21 cellular contexts compared by ENCODE assay signal in genomic region chr19:8490873-8491272, GRCh38. TPM values are rescaled to one million over a fixed set of nuclear protein-coding genes. Genes with fewer than 3 reads are reported as not detected.
A peak's percentile ranks its signal among the peaks of the same experiment; 100 is the strongest.
DNase-seq lines count a peak whose midpoint lies in the region; ATAC-seq and TF ChIP-seq lines count a peak whose summit lies in the region.
"Had no signal": no experiment of that assay in that cellular context is flagged by ENCODE, and none has a peak within 500 bp of the region (broad histone marks: within the 10 kb centered on the region; RNA-seq: fewer than 3 reads in every experiment).

No MANE protein-coding gene starts in this region.

- CTCF ChIA-PET in SK-N-SH (lab: Yijun Ruan, JAX): interaction anchor here (0.9 to 2.4 kb wide), 2 partner anchors 9 to 137 kb away, joined by 3 to 9 read pairs; no protein-coding TSS in a partner anchor

- H3K9me3 Mint-ChIP-seq in natural killer cell (no peaks in the 10 kb centered on the region), endodermal cell (no peaks in the 10 kb centered on the region)
- H3K9me3 Mint-ChIP-seq in natural killer cell treated with Interleukin-12 subunit alpha and Interleukin-12 subunit beta and Interleukin-15 and Interleukin-18, amount 100 ng/mL, for 72 hours: no peaks in the 10 kb centered on the region
- H3K9me3 Mint-ChIP-seq: stimulated activated naive CD8-positive, alpha-beta T cell treated with anti-CD3 and anti-CD28 coated beads, Interleukin-15, Interleukin-2, amounts not matched to agents 100 ng/mL and 50 ng/mL, for 24 hours had no signal

- 98% methylated on average over 10 of the region's 12 CpGs for WGBS in SK-N-SH (ENCODE audit: low lambda C conversion rate)
- WGBS in endodermal cell (ENCODE audit: insufficient coverage in 1 of 2, insufficient read length in 1 of 2), 2 experiments: 80 to 96% methylated on average over 2 to 12 of the region's 12 CpGs

- H3K27me3 Mint-ChIP-seq in natural killer cell (ENCODE audit: low read depth in 2 of 2) (no peaks in the 10 kb centered on the region), endodermal cell (ENCODE audit: insufficient read depth) (no peaks in the 10 kb centered on the region)
- H3K27me3 Mint-ChIP-seq in natural killer cell treated with Interleukin-12 subunit alpha and Interleukin-12 subunit beta and Interleukin-15 and Interleukin-18, amount 100 ng/mL, for 72 hours: no peaks in the 10 kb centered on the region
- H3K27me3 Mint-ChIP-seq: stimulated activated naive CD8-positive, alpha-beta T cell treated with anti-CD3 and anti-CD28 coated beads, Interleukin-15, Interleukin-2, amounts not matched to agents 100 ng/mL and 50 ng/mL, for 24 hours had no signal

- peak; percentile 6; the same call in 1 of the 3 replicates for ATAC-seq in SK-N-SH treated with all-trans-retinoic acid at 6 μM for 48 hours
- ATAC-seq in natural killer cell: no peak
- ATAC-seq in natural killer cell treated with Interleukin-12 subunit alpha and Interleukin-12 subunit beta and Interleukin-15 and Interleukin-18, amount 100 ng/mL, for 72 hours: no peak
- no peak for ATAC-seq in GM19463 (IDR thresholded peaks at IDR 0.05; ENCODE audit: unreplicated experiment)
- ATAC-seq in GM21723 (IDR thresholded peaks at IDR 0.05; ENCODE audit: unreplicated experiment): no peak

- no peak overlapping the region for H3K27ac ChIP-seq in SK-N-SH (ENCODE audit: low read depth in 2 of 2, low read length in 1 of 2)
- peak overlapping the region; percentile 47 for H3K27ac ChIP-seq in endodermal cell (ENCODE audit: low read depth, low read length)
- H3K27ac ChIP-seq: 22Rv1, tibial nerve had no signal

- peak overlapping the region; percentile 45 to 47 for H3K27ac Mint-ChIP-seq in natural killer cell
- peak overlapping the region in 1 of 2 donors; percentile 16 for H3K27ac Mint-ChIP-seq in natural killer cell treated with Interleukin-12 subunit alpha and Interleukin-12 subunit beta and Interleukin-15 and Interleukin-18, amount 100 ng/mL, for 72 hours
- peak overlapping the region; percentile 48 for H3K27ac Mint-ChIP-seq in endodermal cell
- H3K27ac Mint-ChIP-seq: stimulated activated naive CD8-positive, alpha-beta T cell treated with anti-CD3 and anti-CD28 coated beads, Interleukin-15, Interleukin-2, amounts not matched to agents 100 ng/mL and 50 ng/mL, for 24 hours had no signal

- no peaks in the 10 kb centered on the region for H3K36me3 Mint-ChIP-seq in natural killer cell
- H3K36me3 Mint-ChIP-seq in natural killer cell treated with Interleukin-12 subunit alpha and Interleukin-12 subunit beta and Interleukin-15 and Interleukin-18, amount 100 ng/mL, for 72 hours: peaks cover 6% of the 10 kb centered on the region
- H3K36me3 Mint-ChIP-seq in endodermal cell (ENCODE audit: low read depth): peaks cover 32% of the 10 kb centered on the region

- no peak overlapping the region for H3K4me3 Mint-ChIP-seq in natural killer cell
- no peak overlapping the region for H3K4me3 Mint-ChIP-seq in natural killer cell treated with Interleukin-12 subunit alpha and Interleukin-12 subunit beta and Interleukin-15 and Interleukin-18, amount 100 ng/mL, for 72 hours
- no peak overlapping the region for H3K4me3 Mint-ChIP-seq in endodermal cell
- H3K4me3 Mint-ChIP-seq: stimulated activated naive CD8-positive, alpha-beta T cell treated with anti-CD3 and anti-CD28 coated beads, Interleukin-15, Interleukin-2, amounts not matched to agents 100 ng/mL and 50 ng/mL, for 24 hours had no signal

- no peak overlapping the region for H2AFZ ChIP-seq in SK-N-SH (ENCODE audit: low read depth)

- H3K4me2 ChIP-seq in SK-N-SH: no peak overlapping the region
- H3K4me2 ChIP-seq: smooth muscle cell had no signal

- TF ChIP-seq CTCF in SK-N-SH (IDR thresholded peaks at IDR 0.05): no peak
- no peak for TF ChIP-seq CTCF in natural killer cell (IDR thresholded peaks at IDR 0.05)
- no peak for TF ChIP-seq CTCF in endodermal cell (conservative IDR thresholded peaks at IDR 0.05)

- TF ChIP-seq EP300 in SK-N-SH (IDR thresholded peaks at IDR 0.05; ENCODE audit: borderline replicate concordance in 1 of 2, low read depth in 1 of 2, low read length in 1 of 2): no peak

- TF ChIP-seq RAD21 in SK-N-SH (IDR thresholded peaks at IDR 0.05; ENCODE audit: low read length): no peak

- peaks cover 11 to 35% of the 10 kb centered on the region in 2 experiments for H3K36me3 ChIP-seq in SK-N-SH (replicated peaks in 1 of 2; ENCODE audit: control insufficient read depth in 1 of 2, insufficient read depth in 2 of 2, low read length in 1 of 2)
- H3K36me3 ChIP-seq in endodermal cell (ENCODE audit: control insufficient read depth, insufficient read depth, low read length): peaks cover 40% of the 10 kb centered on the region

- intact Hi-C loops in natural killer cell (cut with micrococcal nuclease): no loop called here

- H3K4me1 ChIP-seq in SK-N-SH (ENCODE audit: control insufficient read depth in 1 of 2, insufficient read depth in 2 of 2, low read depth in 1 of 2, low read length in 1 of 2): no peaks in the 10 kb centered on the region
- H3K4me1 ChIP-seq in endodermal cell (ENCODE audit: control insufficient read depth, insufficient read depth, low read length): no peaks in the 10 kb centered on the region

- H3K4me3 ChIP-seq in SK-N-SH (ENCODE audit: low read depth in 2 of 2, low read length in 1 of 2) (no peak overlapping the region), endodermal cell (ENCODE audit: low read length) (no peak overlapping the region)
- H3K4me3 ChIP-seq: smooth muscle cell, tibial nerve had no signal

- peaks cover 11% of the 10 kb centered on the region; the same call in 1 of the 2 replicates for H4K20me1 ChIP-seq in SK-N-SH (ENCODE audit: insufficient read depth)

- no peaks in the 10 kb centered on the region for H3K79me2 ChIP-seq in SK-N-SH (ENCODE audit: insufficient read depth)

- POLR2A ChIA-PET in SK-N-SH (lab: Yijun Ruan, JAX): no interaction called here

- no peaks in the 10 kb centered on the region for H3K9me3 ChIP-seq in SK-N-SH
- no peaks in the 10 kb centered on the region for H3K9me3 ChIP-seq in endodermal cell (ENCODE audit: control insufficient read depth, low read length)
- H3K9me3 ChIP-seq: tibial nerve had no signal

- peaks cover 26 to 32% of the 10 kb centered on the region in 2 donors for H3K4me1 Mint-ChIP-seq in natural killer cell
- H3K4me1 Mint-ChIP-seq in natural killer cell treated with Interleukin-12 subunit alpha and Interleukin-12 subunit beta and Interleukin-15 and Interleukin-18, amount 100 ng/mL, for 72 hours (ENCODE audit: low read depth in 2 of 2): peaks cover 26 to 33% of the 10 kb centered on the region in 2 donors
- no peaks in the 10 kb centered on the region for H3K4me1 Mint-ChIP-seq in endodermal cell

- no peak for DNase-seq in SK-N-SH
- DNase-seq in natural killer cell: no peak
- no peak for DNase-seq in natural killer cell treated with Interleukin-12 subunit alpha and Interleukin-12 subunit beta and Interleukin-15 and Interleukin-18, amount 100 ng/mL, for 72 hours (ENCODE audit: low spot score)
- DNase-seq in endodermal cell: no peak
- no peak for DNase-seq in superior temporal gyrus (ENCODE audit: extremely low spot score)
- DNase-seq: activated CD4-positive, alpha-beta T cell treated with anti-CD3 and anti-CD28 coated beads for 1 hour; activated effector memory CD4-positive, alpha-beta T cell treated with anti-CD3 and anti-CD28 coated beads, Interleukin-2, amount 50 U/mL, for 16 hours; caudate nucleus; dermis blood vessel endothelial cell; DMS79; NCI-H187; NCI-H69; stimulated activated CD4-positive, alpha-beta T cell treated with anti-CD3 and anti-CD28 coated beads, Interleukin-2, amount 100 ng/mL, for 48 hours; SW 1271 had no signal

- no peaks in the 10 kb centered on the region for H3K9me2 ChIP-seq in SK-N-SH

- H3F3A ChIP-seq in SK-N-SH (replicated peaks; ENCODE audit: insufficient read depth): no peaks in the 10 kb centered on the region

- H3K9ac ChIP-seq in SK-N-SH (no peak overlapping the region), endodermal cell (ENCODE audit: extremely low read depth, low read length, poor library complexity, severe bottlenecking) (no peak overlapping the region)

- H3K27me3 ChIP-seq in SK-N-SH (ENCODE audit: insufficient read depth) (no peaks in the 10 kb centered on the region), endodermal cell (ENCODE audit: control insufficient read depth, insufficient read depth, low read length, poor library complexity, severe bottlenecking) (no peaks in the 10 kb centered on the region)
- H3K27me3 ChIP-seq: tibial nerve had no signal

TF ChIP-seq in SK-N-SH treated with all-trans-retinoic acid at 6 μM for 48 hours, 23 proteins besides CTCF, POLR2A, EP300 and RAD21 (continues in another document):
- TF ChIP-seq ARNTL (CRISPR knock-in tag; IDR thresholded peaks at IDR 0.05; ENCODE audit: borderline replicate concordance, low read depth) (no peak), ISL1 (CRISPR knock-in tag; IDR thresholded peaks at IDR 0.05) (no peak)

RNA-seq across cellular contexts. Expression of gene PRAM1, which starts 11.6 kb away (rescaled TPM):
- polyA plus RNA-seq in SK-N-SH (2012; rRNA removed): 0.15 and 0.18 TPM in 2 replicates
- polyA plus RNA-seq in SK-N-SH (2012; cell fraction: cytosol; rRNA removed): 0.03 TPM in 1 of 2 replicates, not detected in the other
- polyA plus RNA-seq in SK-N-SH (2012; cell fraction: nucleus; rRNA removed): 1.4 and 1.6 TPM in 2 replicates
- total RNA-seq in natural killer cell (10 to 100 TPM in 1 of 3 donors, 1 to 10 TPM in 2; 7.7 to 17.5 (median 9.0) TPM), endodermal cell (1 to 10 TPM in 1 of 2 donors, under 1 TPM in 1; 0.40 to 1.9 TPM)
- 1 to 10 TPM; 1.5 to 2.0 TPM for total RNA-seq in natural killer cell treated with Interleukin-12 subunit alpha and Interleukin-12 subunit beta and Interleukin-15 and Interleukin-18, amount 100 ng/mL, for 72 hours
- 1.00 TPM for polyA plus RNA-seq in endodermal cell (2013, experiment 1 of 2)
- polyA plus RNA-seq in endodermal cell (2013, experiment 2 of 2): 0.58 TPM
- total RNA-seq: dermis blood vessel endothelial cell, smooth muscle cell had no signal

RNA-seq across cellular contexts. Expression of gene ZNF414, which starts 23.1 kb away (rescaled TPM):
- polyA plus RNA-seq in SK-N-SH (2012; rRNA removed): 12.2 and 17.0 TPM in 2 replicates
- 9.5 and 16.5 TPM in 2 replicates for polyA plus RNA-seq in SK-N-SH (2012; cell fraction: cytosol; rRNA removed)
- polyA plus RNA-seq in SK-N-SH (2012; cell fraction: nucleus; rRNA removed): 50.0 and 82.9 TPM in 2 replicates
- total RNA-seq in natural killer cell (10 to 100 TPM; 42.1 to 46.4 (median 42.3) TPM), endodermal cell (10 to 100 TPM; 22.6 to 23.7 TPM)
- total RNA-seq in natural killer cell treated with Interleukin-12 subunit alpha and Interleukin-12 subunit beta and Interleukin-15 and Interleukin-18, amount 100 ng/mL, for 72 hours: 10 to 100 TPM; 15.5 to 16.8 TPM
- polyA plus RNA-seq in endodermal cell (2013, experiment 1 of 2): 20.2 TPM
- 25.0 TPM for polyA plus RNA-seq in endodermal cell (2013, experiment 2 of 2)

RNA-seq across cellular contexts. Expression of gene HNRNPM, which starts 46.1 kb away (rescaled TPM):
- polyA plus RNA-seq in SK-N-SH (2012; rRNA removed): 178 and 205 TPM in 2 replicates
- 181 and 182 TPM in 2 replicates for polyA plus RNA-seq in SK-N-SH (2012; cell fraction: cytosol; rRNA removed)
- 161 and 269 TPM in 2 replicates for polyA plus RNA-seq in SK-N-SH (2012; cell fraction: nucleus; rRNA removed)
- 100 to 1,000 TPM; 272 to 300 (median 299) TPM for total RNA-seq in natural killer cell
- total RNA-seq in natural killer cell treated with Interleukin-12 subunit alpha and Interleukin-12 subunit beta and Interleukin-15 and Interleukin-18, amount 100 ng/mL, for 72 hours: 100 to 1,000 TPM; 259 to 373 TPM
- total RNA-seq in endodermal cell: 100 to 1,000 TPM; 271 to 370 TPM
- 198 TPM for polyA plus RNA-seq in endodermal cell (2013, experiment 1 of 2)
- 223 TPM for polyA plus RNA-seq in endodermal cell (2013, experiment 2 of 2)
